ENCODE assay signal across 19 cellular contexts in the genomic region with DNA sequence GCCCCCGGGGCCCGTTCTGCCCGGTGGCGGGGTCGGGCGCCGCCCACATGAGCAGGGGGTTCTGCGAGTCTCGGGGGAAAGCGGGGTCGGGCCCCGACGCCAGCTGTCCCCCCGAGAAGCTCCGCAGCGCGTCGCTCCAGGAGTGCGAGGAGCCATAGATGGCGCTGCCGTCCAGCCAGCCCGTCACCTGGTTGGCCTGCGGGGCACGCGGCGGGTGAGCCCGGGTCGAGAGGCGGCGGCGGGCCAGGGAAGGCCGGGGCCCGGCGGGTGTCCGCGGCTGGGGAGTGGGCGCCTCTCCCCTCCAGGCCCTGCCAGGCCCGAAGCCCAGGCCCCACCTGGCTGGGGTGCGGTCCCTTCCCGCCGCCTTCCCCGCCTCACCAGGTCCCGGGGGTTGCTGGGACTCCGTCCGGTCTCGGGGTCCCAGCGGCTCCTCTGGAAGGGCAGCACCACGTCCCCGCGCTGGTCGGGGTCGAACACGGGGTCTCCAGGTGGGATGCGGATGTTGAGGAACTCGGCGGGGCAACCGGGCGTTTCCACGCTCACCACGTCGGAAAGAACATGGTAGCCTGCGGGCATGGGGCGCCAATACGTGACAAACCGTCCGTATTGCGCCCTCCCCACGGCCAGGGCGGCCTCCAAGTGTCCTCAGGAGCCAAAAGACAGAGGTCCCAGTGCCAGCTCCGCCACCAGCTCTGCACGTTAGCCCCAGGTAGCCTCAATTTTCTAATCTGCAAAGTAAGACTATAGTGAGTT. TPM values are rescaled to one million over a fixed set of nuclear protein-coding genes. Genes with fewer than 3 reads are reported as not detected.
DNase-seq lines count a peak whose midpoint lies in the region; ATAC-seq and TF ChIP-seq lines count a peak whose summit lies in the region.
"Had no signal": no experiment of that assay in that cellular context is flagged by ENCODE, and none has a peak within 500 bp of the region (broad histone marks: within the 10 kb centered on the region; RNA-seq: fewer than 3 reads in every experiment).

No MANE protein-coding gene starts in this region.

- H3K27ac ChIP-seq in WERI-Rb-1, result no peak overlapping the region
- no peak overlapping the region for H3K27ac ChIP-seq in hepatocyte
- H3K27ac ChIP-seq: sigmoid colon, upper lobe of left lung had no signal

- no peaks in the 10 kb centered on the region for H3K79me2 ChIP-seq in hepatocyte

- H3K4me3 ChIP-seq in WERI-Rb-1 (ENCODE audit: low read depth, low read length) (no peak overlapping the region; the same call in 1 of the 2 replicates), hepatocyte (no peak overlapping the region)

- H2AFZ ChIP-seq in hepatocyte, result no peak overlapping the region

- no peaks in the 10 kb centered on the region for H3K36me3 Mint-ChIP-seq in activated CD4-positive, alpha-beta T cell treated with anti-CD3 and anti-CD28 coated beads, Interleukin-2, amount 10 ng/mL, durations not matched to agents 24 days and 14 days (ENCODE audit: low read depth)
- no peaks in the 10 kb centered on the region for H3K36me3 Mint-ChIP-seq in stimulated activated effector memory CD8-positive, alpha-beta T cell treated with anti-CD3 and anti-CD28 coated beads, Interleukin-12 subunit alpha, Interleukin-12 subunit beta, amount 100 ng/mL, for 72 hours

- H3K27me3 ChIP-seq in WERI-Rb-1 (ENCODE audit: insufficient read depth, low read depth, severe bottlenecking), result peaks cover 50% of the 10 kb centered on the region
- peaks cover 75% of the 10 kb centered on the region for H3K27me3 ChIP-seq in hepatocyte

- H3K9me3 ChIP-seq in WERI-Rb-1 (ENCODE audit: severe bottlenecking) (no peaks in the 10 kb centered on the region), hepatocyte (ENCODE audit: low read depth) (no peaks in the 10 kb centered on the region)
- H3K9me3 ChIP-seq: sigmoid colon, upper lobe of left lung had no signal

- no peak overlapping the region for H3K27ac Mint-ChIP-seq in activated CD4-positive, alpha-beta T cell treated with anti-CD3 and anti-CD28 coated beads, Interleukin-2, amount 10 ng/mL, durations not matched to agents 24 days and 14 days
- no peak overlapping the region for H3K27ac Mint-ChIP-seq in stimulated activated effector memory CD8-positive, alpha-beta T cell treated with anti-CD3 and anti-CD28 coated beads, Interleukin-12 subunit alpha, Interleukin-12 subunit beta, amount 100 ng/mL, for 72 hours

- H3K4me1 ChIP-seq in hepatocyte (ENCODE audit: insufficient read depth), result peaks cover 20% of the 10 kb centered on the region

- no peak for DNase-seq in activated CD4-positive, alpha-beta T cell treated with anti-CD3 and anti-CD28 coated beads, Interleukin-2, amount 10 ng/mL, durations not matched to agents 24 days and 14 days
- no peak for DNase-seq in activated CD4-positive, alpha-beta T cell treated with anti-CD3 and anti-CD28 coated beads, Interleukin-2, amount 50 U/mL, for 48 hours
- no peak for DNase-seq in WERI-Rb-1
- no peak for DNase-seq in hepatocyte (ENCODE audit: low spot score)
- DNase-seq in stimulated activated effector memory CD8-positive, alpha-beta T cell treated with anti-CD3 and anti-CD28 coated beads, Interleukin-12 subunit alpha, Interleukin-12 subunit beta, amount 100 ng/mL, for 72 hours (ENCODE audit: low spot score in 2 of 2), result no peak
- DNase-seq in NCI-H1417 (lab: John Stamatoyannopoulos, UW), result no peak
- no peak for DNase-seq in stimulated activated CD4-positive, alpha-beta T cell treated with anti-CD3 and anti-CD28 coated beads, Interleukin-15, amount 100 ng/mL, for 24 hours
- DNase-seq: activated CD4-positive, CD25-positive, alpha-beta regulatory T cell; activated CD8-positive, alpha-beta memory T cell treated with anti-CD3 and anti-CD28 coated beads, Interleukin-2, amount 50 U/mL, for 4 hours; central memory CD4-positive, alpha-beta T cell; foreskin melanocyte; NCI-H2081 treated with DMSO at 0.1 percent for 48 hours; NCI-H526 treated with DMSO at 0.1 percent for 48 hours; sigmoid colon; stimulated activated CD4-positive, alpha-beta T cell treated with anti-CD3 and anti-CD28 coated beads, Interleukin-2, amount 100 ng/mL, for 48 hours had no signal

- H3K9me3 Mint-ChIP-seq in activated CD4-positive, alpha-beta T cell treated with anti-CD3 and anti-CD28 coated beads, Interleukin-2, amount 10 ng/mL, durations not matched to agents 24 days and 14 days, result no peaks in the 10 kb centered on the region
- no peaks in the 10 kb centered on the region for H3K9me3 Mint-ChIP-seq in stimulated activated effector memory CD8-positive, alpha-beta T cell treated with anti-CD3 and anti-CD28 coated beads, Interleukin-12 subunit alpha, Interleukin-12 subunit beta, amount 100 ng/mL, for 72 hours

- no peaks in the 10 kb centered on the region for H3K9me2 ChIP-seq in hepatocyte (replicated peaks; ENCODE audit: insufficient read depth)

- peak overlapping the region; percentile 89 for H3K4me2 ChIP-seq in hepatocyte

- H3K27me3 Mint-ChIP-seq in activated CD4-positive, alpha-beta T cell treated with anti-CD3 and anti-CD28 coated beads, Interleukin-2, amount 10 ng/mL, durations not matched to agents 24 days and 14 days, result peaks cover 69% of the 10 kb centered on the region

- H3K4me3 Mint-ChIP-seq in activated CD4-positive, alpha-beta T cell treated with anti-CD3 and anti-CD28 coated beads, Interleukin-2, amount 10 ng/mL, durations not matched to agents 24 days and 14 days, result peak overlapping the region; percentile 33
- peak overlapping the region; percentile 28 for H3K4me3 Mint-ChIP-seq in stimulated activated effector memory CD8-positive, alpha-beta T cell treated with anti-CD3 and anti-CD28 coated beads, Interleukin-12 subunit alpha, Interleukin-12 subunit beta, amount 100 ng/mL, for 72 hours

- no peaks in the 10 kb centered on the region for H3K36me3 ChIP-seq in WERI-Rb-1
- H3K36me3 ChIP-seq in hepatocyte (replicated peaks; ENCODE audit: insufficient read depth, low read depth), result no peaks in the 10 kb centered on the region
- H3K36me3 ChIP-seq: sigmoid colon, upper lobe of left lung had no signal

- TF ChIP-seq CTCF in WERI-Rb-1 (IDR thresholded peaks at IDR 0.05; ENCODE audit: low read depth, low read length), result peak; percentile 29; the same call in 1 of the 2 replicates
- no peak for TF ChIP-seq CTCF in hepatocyte (IDR thresholded peaks at IDR 0.05; ENCODE audit: poor library complexity)

- no peak for ATAC-seq in stimulated activated effector memory CD8-positive, alpha-beta T cell treated with anti-CD3 and anti-CD28 coated beads, Interleukin-12 subunit alpha, Interleukin-12 subunit beta, amount 100 ng/mL, for 72 hours
- no peak for ATAC-seq in GM21360 (IDR thresholded peaks at IDR 0.05; ENCODE audit: unreplicated experiment)
- ATAC-seq: HCT116 had no signal

- peaks cover 12% of the 10 kb centered on the region for H3K4me1 Mint-ChIP-seq in activated CD4-positive, alpha-beta T cell treated with anti-CD3 and anti-CD28 coated beads, Interleukin-2, amount 10 ng/mL, durations not matched to agents 24 days and 14 days
- peaks cover 43% of the 10 kb centered on the region for H3K4me1 Mint-ChIP-seq in stimulated activated effector memory CD8-positive, alpha-beta T cell treated with anti-CD3 and anti-CD28 coated beads, Interleukin-12 subunit alpha, Interleukin-12 subunit beta, amount 100 ng/mL, for 72 hours

- 14% methylated on average over 44 of the region's 71 CpGs for WGBS in hepatocyte (ENCODE audit: low lambda C conversion rate, missing lambda C conversion rate)

- H4K20me1 ChIP-seq in hepatocyte (ENCODE audit: insufficient read depth, poor library complexity, severe bottlenecking), result no peaks in the 10 kb centered on the region

- intact Hi-C loops in activated CD4-positive, alpha-beta T cell treated with anti-CD3 and anti-CD28 coated beads, Interleukin-2, amount 10 ng/mL, durations not matched to agents 24 days and 14 days (cut with micrococcal nuclease), result no loop called here

RNA-seq across cellular contexts. Expression of gene DUOX2, which starts 2.4 kb away (rescaled TPM):
- total RNA-seq in activated CD4-positive, alpha-beta T cell treated with anti-CD3 and anti-CD28 coated beads, Interleukin-2, amount 10 ng/mL, durations not matched to agents 24 days and 14 days, result 0.05 TPM in 1 of 2 replicates, not detected in the other
- 34.2 and 37.4 TPM in 2 replicates for total RNA-seq in hepatocyte
- polyA plus RNA-seq in hepatocyte, result 21.4 and 25.8 TPM in 2 replicates
- total RNA-seq: lung microvascular endothelial cell had no signal

RNA-seq across cellular contexts. Expression of gene DUOXA2, which starts 2.6 kb away (rescaled TPM):
- not detected in 2 replicates for total RNA-seq in activated CD4-positive, alpha-beta T cell treated with anti-CD3 and anti-CD28 coated beads, Interleukin-2, amount 10 ng/mL, durations not matched to agents 24 days and 14 days
- 13.8 and 24.6 TPM in 2 replicates for total RNA-seq in hepatocyte
- 35.8 and 40.1 TPM in 2 replicates for polyA plus RNA-seq in hepatocyte
- total RNA-seq: lung microvascular endothelial cell had no signal

RNA-seq across cellular contexts. Expression of gene DUOXA1, which starts 18.1 kb away (rescaled TPM):
- total RNA-seq in activated CD4-positive, alpha-beta T cell treated with anti-CD3 and anti-CD28 coated beads, Interleukin-2, amount 10 ng/mL, durations not matched to agents 24 days and 14 days, result not detected in 2 replicates
- total RNA-seq in hepatocyte, result 7.5 and 10.9 TPM in 2 replicates
- polyA plus RNA-seq in hepatocyte, result 6.3 and 15.2 TPM in 2 replicates
- total RNA-seq: lung microvascular endothelial cell had no signal

RNA-seq across cellular contexts. Expression of gene DUOX1, which starts 18.2 kb away (rescaled TPM):
- total RNA-seq in activated CD4-positive, alpha-beta T cell treated with anti-CD3 and anti-CD28 coated beads, Interleukin-2, amount 10 ng/mL, durations not matched to agents 24 days and 14 days, result 0.02 and 0.14 TPM in 2 replicates
- total RNA-seq in hepatocyte, result 3.3 and 3.8 TPM in 2 replicates
- 4.3 and 7.7 TPM in 2 replicates for polyA plus RNA-seq in hepatocyte
- total RNA-seq: lung microvascular endothelial cell had no signal

Comparison
In these comparisons a context has a peak if more than half of its experiments do, and no peak if none do; other contexts are left out.
1. RNA of gene DUOX2, which starts 2.4 kb away (total RNA-seq): 34.2 to 37.4 TPM in hepatocyte; 0.05 TPM in activated CD4-positive, alpha-beta T cell treated with anti-CD3 and anti-CD28 coated beads, Interleukin-2, amount 10 ng/mL, durations not matched to agents 24 days and 14 days; every median in the first group is over 10 times any median in the second.
2. RNA of gene DUOXA2, which starts 2.6 kb away (total RNA-seq): 13.8 to 24.6 TPM in hepatocyte; not detected in activated CD4-positive, alpha-beta T cell treated with anti-CD3 and anti-CD28 coated beads, Interleukin-2, amount 10 ng/mL, durations not matched to agents 24 days and 14 days; every median in the first group is over 10 times any median in the second.